ENCODE assay signal across 8 cellular contexts in genomic region chr6:145815351-145815772, GRCh38. TPM values are rescaled to one million over a fixed set of nuclear protein-coding genes. Genes with fewer than 3 reads are reported as not detected.
A peak's percentile ranks its signal among the peaks of the same experiment; 100 is the strongest.
DNase-seq lines count a peak whose midpoint lies in the region; ATAC-seq, FAIRE-seq and TF ChIP-seq lines count a peak whose summit lies in the region.

No MANE protein-coding gene starts in this region.

- peak overlapping the region; percentile 76 for H4K5ac ChIP-seq in H1 (ENCODE audit: insufficient read length, low read depth, low read length)

- CTCF ChIA-PET in H1 (lab: Charles Lee; ENCODE audit: partially characterized antibody), result no interaction called here

- no peaks in the 10 kb centered on the region for H3K27me3 ChIP-seq in H1 (replicated peaks in 1 of 4; ENCODE audit: control insufficient read depth in 3 of 4, extremely low read depth in 1 of 4, insufficient read depth in 3 of 4, low read length in 3 of 4)

- peaks cover 3 to 9% of the 10 kb centered on the region in 2 experiments for H4K20me1 ChIP-seq in H1 (replicated peaks in 1 of 2; ENCODE audit: control insufficient read depth in 1 of 2, insufficient read depth in 2 of 2, low read length in 2 of 2)

- peaks cover 32% of the 10 kb centered on the region for H3K4me1 Mint-ChIP-seq in mesothelial cell of epicardium

- H3K9me3 ChIP-seq in H1 (ENCODE audit: insufficient read depth in 2 of 2, low read depth in 1 of 2, low read length in 1 of 2), result no peaks in the 10 kb centered on the region

- peak overlapping the region in 3 of 4 experiments; percentile 86 to 93 (median 90); a peak in 6 of 7 replicates for H3K9ac ChIP-seq in H1 (replicated peaks in 1 of 4; ENCODE audit: extremely low read depth in 1 of 4, low read depth in 3 of 4, low read length in 3 of 4)

- H2AK5ac ChIP-seq in H1 (ENCODE audit: low read depth, low read length), result peak overlapping the region; percentile 3; the same call in 1 of the 2 replicates

- H4K8ac ChIP-seq in H1 (ENCODE audit: extremely low read depth, insufficient read depth, low read length), result peak overlapping the region; percentile 69; the same call in 1 of the 2 replicates

- no peak overlapping the region for H2BK120ac ChIP-seq in H1 (replicated peaks; ENCODE audit: low read depth, low read length)

- H4K91ac ChIP-seq in H1 (replicated peaks; ENCODE audit: insufficient read length, low read length), result peak overlapping the region; percentile 89

- H3K27ac ChIP-seq in H1 (ENCODE audit: low read depth, low read length), result peak overlapping the region; percentile 90

- H2BK12ac ChIP-seq in H1 (ENCODE audit: low read depth, low read length), result peak overlapping the region; percentile 62; the same call in 1 of the 2 replicates

- peak overlapping the region; percentile 61 for H3K4ac ChIP-seq in H1 (replicated peaks; ENCODE audit: insufficient read length, low read depth, low read length)

- no peak for TF ChIP-seq POLR2A in GM12891 (IDR thresholded peaks at IDR 0.05; ENCODE audit: low read depth, low read length)
- no peak for TF ChIP-seq POLR2A in H1 (IDR thresholded peaks at IDR 0.05; ENCODE audit: control extremely low read depth in 1 of 2, low read depth in 2 of 2, low read length in 2 of 2)

- POLR2A ChIA-PET in H1 (lab: Charles Lee; ENCODE audit: partially characterized antibody), result interaction anchor here (1.0 to 2.9 kb wide), 11 partner anchors 9 to 149 kb away, joined by 3 to 44 read pairs (median 7); partner anchors contain the start of genes EPM2A and SHPRH

- no peaks in the 10 kb centered on the region for H3K36me3 Mint-ChIP-seq in mesothelial cell of epicardium

- no peaks in the 10 kb centered on the region for H3K27me3 Mint-ChIP-seq in mesothelial cell of epicardium (ENCODE audit: low read depth)

- FAIRE-seq in GM12891 (lab: Jason Lieb, UNC) (peak; percentile 23), H1 (lab: Jason Lieb, UNC) (no peak)

- TF ChIP-seq CTCF in H1 (IDR thresholded peaks at IDR 0.05; ENCODE audit: control extremely low read depth in 1 of 3, insufficient read depth in 1 of 3, low read depth in 1 of 3, low read length in 3 of 3) (no peak), mesothelial cell of epicardium (IDR thresholded peaks at IDR 0.05; ENCODE audit: unreplicated experiment) (no peak)

- peaks cover 7 to 41% of the 10 kb centered on the region in 2 experiments for H3K79me2 ChIP-seq in H1 (ENCODE audit: control insufficient read depth in 1 of 2, insufficient read depth in 2 of 2, low read length in 2 of 2)

- no peaks in the 10 kb centered on the region for H3K79me1 ChIP-seq in H1 (ENCODE audit: low read depth, low read length)

- H3K23me2 ChIP-seq in H1 (ENCODE audit: low read depth, low read length), result peaks cover 5% of the 10 kb centered on the region

- peak overlapping the region; percentile 80 for H3K56ac ChIP-seq in H1 (replicated peaks; ENCODE audit: insufficient read length, low read depth, low read length)

- H2BK15ac ChIP-seq in H1 (ENCODE audit: low read length), result no peak overlapping the region

- no peak overlapping the region for H3K14ac ChIP-seq in H1 (ENCODE audit: insufficient read length)

- peak overlapping the region; percentile 41; the same call in 1 of the 2 replicates for H3K18ac ChIP-seq in H1 (ENCODE audit: extremely low read depth, low read length)

- H3K36me3 ChIP-seq in H1 (ENCODE audit: control insufficient read depth in 2 of 4, insufficient read depth in 4 of 4, low read length in 3 of 4), result no peaks in the 10 kb centered on the region

- H2BK5ac ChIP-seq in H1 (ENCODE audit: low read depth, low read length), result peak overlapping the region; percentile 93; the same call in 1 of the 2 replicates

- H3K4me1 ChIP-seq in H1 (replicated peaks in 1 of 4; ENCODE audit: control insufficient read depth in 3 of 4, insufficient read depth in 4 of 4, low read length in 3 of 4), result peaks cover 0 to 7% (median 3%) of the 10 kb centered on the region in 4 experiments; a peak in 4 of 7 replicates

- no peak overlapping the region for H2BK20ac ChIP-seq in H1 (ENCODE audit: low read length)

- no peak for TF ChIP-seq RAD21 in H1 (IDR thresholded peaks at IDR 0.05 in 1 of 2, conservative IDR thresholded peaks at IDR 0.05 in 1 of 2; ENCODE audit: low read depth in 2 of 2, low read length in 2 of 2)

- TF ChIP-seq EP300 in H1 (IDR thresholded peaks at IDR 0.05; ENCODE audit: borderline replicate concordance in 1 of 2, low read depth in 2 of 2, low read length in 2 of 2), result no peak

- H3K23ac ChIP-seq in H1 (ENCODE audit: insufficient read length), result no peak overlapping the region

- peak overlapping the region; percentile 94 for H3K4me3 Mint-ChIP-seq in mesothelial cell of epicardium

- ATAC-seq in HG02973 (IDR thresholded peaks at IDR 0.05; ENCODE audit: unreplicated experiment), result peak; percentile 4

- no peaks in the 10 kb centered on the region for H3K9me3 Mint-ChIP-seq in mesothelial cell of epicardium

- peak overlapping the region; percentile 56 to 96 (median 88) for H3K4me3 ChIP-seq in H1 (ENCODE audit: extremely low read depth in 1 of 4, insufficient read depth in 2 of 4, low read depth in 3 of 4, low read length in 4 of 4)

- H2AFZ ChIP-seq in H1 (ENCODE audit: low read length), result peak overlapping the region; percentile 94

- peak; percentile 20 for DNase-seq in A172 (ENCODE audit: low spot score)
- DNase-seq in GM12891 (ENCODE audit: insufficient read length, low spot score), result no peak
- peak; percentile 74 for DNase-seq in RKO (ENCODE audit: low spot score)
- peak in 1 of 2 experiments; percentile 74 for DNase-seq in H1 (ENCODE audit: low read depth in 1 of 2, low spot score in 2 of 2)
- peak in 1 of 2 experiments; percentile 56 for DNase-seq in mesothelial cell of epicardium (ENCODE audit: low spot score in 2 of 2, unreplicated experiment in 2 of 2)
- no peak for DNase-seq in kidney tubule cell (ENCODE audit: low spot score)
- DNase-seq in stimulated activated CD4-positive, alpha-beta T cell treated with anti-CD3 and anti-CD28 coated beads, Interleukin-4, amount 100 ng/mL, for 24 hours, result no peak

- H3K4me2 ChIP-seq in H1 (ENCODE audit: insufficient read depth in 1 of 2, low read depth in 2 of 2, low read length in 2 of 2), result peak overlapping the region; percentile 84 to 86

- H3K27ac Mint-ChIP-seq in mesothelial cell of epicardium, result peak overlapping the region; percentile 97

- 2% methylated on average over 15 of the region's 19 CpGs; no CpG with 5 or more reads in 1 of the 2 experiments for WGBS in H1 (ENCODE audit: extremely low coverage in 1 of 2, insufficient coverage in 1 of 2, insufficient read length in 1 of 2, insufficient replicate concordance in 2 of 2, low coverage in 1 of 2, low lambda C conversion rate in 2 of 2, missing lambda C conversion rate in 1 of 2), 2 experiments

TF ChIP-seq in GM12891, 5 proteins besides CTCF, POLR2A, EP300 and RAD21:
- TF ChIP-seq PAX5 (IDR thresholded peaks at IDR 0.05; ENCODE audit: insufficient read depth, low read length, severe bottlenecking), result no peak
- TF ChIP-seq POLR2AphosphoS5 (IDR thresholded peaks at IDR 0.05; ENCODE audit: low read depth, low read length), result no peak
- TF ChIP-seq TAF1 (IDR thresholded peaks at IDR 0.05; ENCODE audit: low read depth, low read length), result no peak
- TF ChIP-seq POU2F2 (IDR thresholded peaks at IDR 0.05; ENCODE audit: low read depth, low read length), result no peak
- TF ChIP-seq SPI1 (IDR thresholded peaks at IDR 0.05; ENCODE audit: low read depth, low read length), result no peak

TF ChIP-seq in H1, 55 proteins besides CTCF, POLR2A, EP300 and RAD21:
- TF ChIP-seq EGR1 (IDR thresholded peaks at IDR 0.05; ENCODE audit: borderline replicate concordance, low read depth, low read length), result 0 out of 2 replicates have a peak, but pooled peaks have one; percentile 28
- 0 out of 2 replicates have a peak, but pooled peaks have one; percentile 25 for TF ChIP-seq PHF8 (conservative IDR thresholded peaks at IDR 0.05; ENCODE audit: low read depth, low read length)
- no peak for TF ChIP-seq RNF2 (IDR thresholded peaks at IDR 0.05; ENCODE audit: borderline replicate concordance, low read depth, low read length, missing control alignments, poor library complexity, severe bottlenecking)
- TF ChIP-seq SP1 (IDR thresholded peaks at IDR 0.05; ENCODE audit: low read depth, low read length), result no peak

RNA-seq across cellular contexts. Expression of gene FBXO30, which starts 0.8 kb away (rescaled TPM):
- 7.2 and 8.6 TPM in 2 replicates for total RNA-seq in A172 (2014; rRNA removed; shearing (Covaris generic))
- 1.7 TPM for polyA plus RNA-seq in GM12891 (2012; ENCODE audit: low read depth, missing spikeins)
- 18.3 and 18.8 TPM in 2 replicates for total RNA-seq in H1 (2021; fragmentation: NEBNext Ultra II Directional; extraction: Animal tissue kit (Norgen Biotek cat#: 25700))
- polyA plus RNA-seq in H1 (2011; rRNA removed), result 2.5 and 3.9 TPM in 2 replicates
- 5.1 TPM for polyA plus RNA-seq in H1 (2011; cell fraction: cytosol; rRNA removed)
- 1.4 TPM for polyA plus RNA-seq in H1 (2011; cell fraction: nucleus; rRNA removed)
- 6.4 to 10.3 TPM (median 7.7 TPM) in 4 replicates for polyA plus RNA-seq in H1 (2012, experiment 1 of 2)
- polyA plus RNA-seq in H1 (2012, experiment 2 of 2), result 0.73 TPM
- polyA plus RNA-seq in H1 (2013, experiment 1 of 2), result 6.5 TPM
- 5.9 TPM for polyA plus RNA-seq in H1 (2013, experiment 2 of 2)
- polyA minus RNA-seq in H1 (2011; rRNA and poly(A)+ RNA removed), result 15.5 and 18.2 TPM in 2 replicates
- polyA minus RNA-seq in H1 (2011; cell fraction: cytosol; rRNA and poly(A)+ RNA removed), result 7.9 TPM
- polyA minus RNA-seq in H1 (2011; cell fraction: nucleus; rRNA and poly(A)+ RNA removed), result 17.4 TPM
- total RNA-seq in mesothelial cell of epicardium, result 8.6 to 9.2 TPM (median 9.1 TPM) in 3 replicates

Comparison
In these comparisons a context has a peak if more than half of its experiments do, and no peak if none do; other contexts are left out.
1. DNase-seq: peak in A172 (single experiment) and RKO (single experiment); none in GM12891 (single experiment), kidney tubule cell (single experiment) and stimulated activated CD4-positive, alpha-beta T cell treated with anti-CD3 and anti-CD28 coated beads, Interleukin-4, amount 100 ng/mL, for 24 hours (single experiment).